Comparison of ENCODE assay signal across 8 cellular contexts in the genomic region with DNA sequence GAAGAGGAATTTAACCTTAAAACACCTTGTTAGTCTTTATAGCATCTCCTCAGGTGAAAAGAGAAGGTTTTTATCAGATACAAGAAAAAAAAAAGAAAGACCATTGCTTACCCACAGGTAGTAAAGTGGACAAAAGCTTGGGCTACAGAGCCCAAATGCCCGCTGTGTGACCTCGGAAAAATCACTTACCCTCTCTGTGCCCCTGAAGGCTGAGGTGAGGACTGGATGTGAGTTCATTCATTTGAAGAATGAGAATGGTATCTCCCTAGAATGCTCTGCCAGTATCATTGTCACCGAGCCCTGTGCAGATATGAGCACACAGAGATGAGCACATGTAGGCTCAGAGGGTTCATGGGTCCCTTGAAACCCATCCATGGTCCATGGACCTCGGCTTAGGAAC. TPM values are rescaled to one million over a fixed set of nuclear protein-coding genes. Genes with fewer than 3 reads are reported as not detected.
"Had no signal": no experiment of that assay in that cellular context is flagged by ENCODE, and none has a peak within 500 bp of the region (broad histone marks: within the 10 kb centered on the region; RNA-seq: fewer than 3 reads in every experiment).

No MANE protein-coding gene starts in this region.

- FAIRE-seq: H54, HTR-8/SVneo had no signal

- H3K9me3 Mint-ChIP-seq: IgD-negative memory B cell had no signal

- H3K4me3 ChIP-seq: GM23248, HAP-1 had no signal

- H3K4me3 Mint-ChIP-seq: IgD-negative memory B cell had no signal

- H3K9ac ChIP-seq: GM23248 had no signal

- H3K36me3 ChIP-seq: HAP-1 had no signal

- H3K27ac ChIP-seq: GM23248 had no signal

- DNase-seq: GM23248, GOT3, KG1 had no signal

- H2AFZ ChIP-seq: GM23248 had no signal

- H3K36me3 Mint-ChIP-seq: IgD-negative memory B cell had no signal

RNA-seq across cellular contexts. Expression of gene FAM240A, which starts 17.6 kb away (rescaled TPM):
- total RNA-seq: GM23248, HT-29 had no signal
- polyA plus RNA-seq: GM23248, IgD-negative memory B cell had no signal
